In genomic region chr18:57004366-57005121, GRCh38 we compare ENCODE assay signal across 9 cellular contexts.
DNase-seq lines count a peak whose midpoint lies in the region; ATAC-seq and TF ChIP-seq lines count a peak whose summit lies in the region.
"Had no signal": no experiment of that assay in that cellular context is flagged by ENCODE, and none has a peak within 500 bp of the region (broad histone marks: within the 10 kb centered on the region; RNA-seq: fewer than 3 reads in every experiment).

No MANE protein-coding gene starts in this region.

- DNase-seq in activated CD8-positive, alpha-beta memory T cell treated with anti-CD3 and anti-CD28 coated beads, Interleukin-2, amount 10 ng/mL, durations not matched to agents 7 days and 5 days, result no peak
- no peak for DNase-seq in activated CD8-positive, alpha-beta memory T cell treated with anti-CD3 and anti-CD28 coated beads, Interleukin-2, amount 50 U/mL, for 48 hours
- DNase-seq in HFF-Myc (ENCODE audit: extremely low read depth, low read depth) (peak; percentile 41), MM.1S (peak; percentile 61), cardiac fibroblast (ENCODE audit: low read depth in 2 of 2) (peak; percentile 56 to 70), HuH-7.5 (ENCODE audit: low spot score) (no peak), sigmoid colon (no peak)

- CTCF ChIA-PET in activated CD8-positive, alpha-beta memory T cell treated with anti-CD3 and anti-CD28 coated beads, Interleukin-2, amount 10 ng/mL, durations not matched to agents 7 days and 5 days (lab: Charles Lee), result no interaction called here

- H3K4me1 Mint-ChIP-seq in activated CD8-positive, alpha-beta memory T cell treated with anti-CD3 and anti-CD28 coated beads, Interleukin-2, amount 10 ng/mL, durations not matched to agents 7 days and 5 days, result peaks cover 29% of the 10 kb centered on the region

- H3K36me3 ChIP-seq in MM.1S (replicated peaks; ENCODE audit: insufficient read depth, low read length) (no peaks in the 10 kb centered on the region), skeletal muscle satellite cell (ENCODE audit: insufficient read depth, low read length) (no peaks in the 10 kb centered on the region), sigmoid colon (no peaks in the 10 kb centered on the region)
- H3K36me3 ChIP-seq: cardiac muscle cell had no signal

- H3K9me3 ChIP-seq in MM.1S (replicated peaks; ENCODE audit: insufficient read depth, low read length), result no peaks in the 10 kb centered on the region
- no peaks in the 10 kb centered on the region for H3K9me3 ChIP-seq in skeletal muscle satellite cell (replicated peaks; ENCODE audit: low read length)
- H3K9me3 ChIP-seq in sigmoid colon, result no peaks in the 10 kb centered on the region

- H3K4me1 ChIP-seq in MM.1S (ENCODE audit: low read length) (peaks cover 26% of the 10 kb centered on the region), skeletal muscle satellite cell (ENCODE audit: control insufficient read depth, insufficient read depth, low read length) (peaks cover 29% of the 10 kb centered on the region), sigmoid colon (peaks cover 0 to 26% (median 13%) of the 10 kb centered on the region in 4 donors)

- no peak for TF ChIP-seq EP300 in sigmoid colon (IDR thresholded peaks at IDR 0.05)

- H3K27me3 Mint-ChIP-seq in activated CD8-positive, alpha-beta memory T cell treated with anti-CD3 and anti-CD28 coated beads, Interleukin-2, amount 10 ng/mL, durations not matched to agents 7 days and 5 days, result no peaks in the 10 kb centered on the region

- H4K20me1 ChIP-seq in MM.1S (ENCODE audit: insufficient read depth, low read length), result no peaks in the 10 kb centered on the region

- no peak overlapping the region for H3K4me3 Mint-ChIP-seq in activated CD8-positive, alpha-beta memory T cell treated with anti-CD3 and anti-CD28 coated beads, Interleukin-2, amount 10 ng/mL, durations not matched to agents 7 days and 5 days

- intact Hi-C loops in sigmoid colon (cut with DNase I), result no loop called here

- H3K27ac ChIP-seq in MM.1S (ENCODE audit: low read length) (peak overlapping the region; percentile 44; the same call in 1 of the 2 replicates), sigmoid colon (peak overlapping the region in 1 of 4 donors; percentile 12)
- H3K27ac ChIP-seq: cardiac muscle cell had no signal

- H3K27me3 ChIP-seq in MM.1S (replicated peaks; ENCODE audit: insufficient read depth, low read length) (no peaks in the 10 kb centered on the region), skeletal muscle satellite cell (ENCODE audit: control insufficient read depth, insufficient read depth, low read length) (no peaks in the 10 kb centered on the region), sigmoid colon (no peaks in the 10 kb centered on the region)
- H3K27me3 ChIP-seq: cardiac muscle cell had no signal

- 12 to 37% methylated on average over 5 of the region's 5 CpGs for WGBS in sigmoid colon, 2 donors

- H3K4me2 ChIP-seq in MM.1S (ENCODE audit: low read depth, low read length) (peak overlapping the region; percentile 15; the same call in 1 of the 2 replicates), skeletal muscle satellite cell (ENCODE audit: low read length) (peak overlapping the region; percentile 19)

- no peaks in the 10 kb centered on the region for H3K9me2 ChIP-seq in MM.1S (replicated peaks; ENCODE audit: insufficient read depth, low read length)

- peaks cover 10% of the 10 kb centered on the region for H3F3A ChIP-seq in MM.1S (ENCODE audit: insufficient read depth, low read length)

- H3K9ac ChIP-seq in MM.1S (ENCODE audit: low read length) (no peak overlapping the region), skeletal muscle satellite cell (ENCODE audit: low read depth, low read length) (no peak overlapping the region)

- ATAC-seq in activated CD8-positive, alpha-beta memory T cell treated with anti-CD3 and anti-CD28 coated beads, Interleukin-2, amount 10 ng/mL, durations not matched to agents 7 days and 5 days, result peak; percentile 95

- peaks cover 6% of the 10 kb centered on the region for H3K36me3 Mint-ChIP-seq in activated CD8-positive, alpha-beta memory T cell treated with anti-CD3 and anti-CD28 coated beads, Interleukin-2, amount 10 ng/mL, durations not matched to agents 7 days and 5 days

- H2AFZ ChIP-seq in MM.1S (ENCODE audit: low read length), result 0 out of 2 replicates have a peak overlapping the region, but pooled peaks have one; percentile 3

- no peak for TF ChIP-seq POLR2A in sigmoid colon (IDR thresholded peaks at IDR 0.05)

- TF ChIP-seq CTCF in HFF-Myc (IDR thresholded peaks at IDR 0.05; ENCODE audit: low read depth, low read length, missing control alignments), result no peak
- no peak for TF ChIP-seq CTCF in MM.1S (IDR thresholded peaks at IDR 0.05; ENCODE audit: low read length)
- no peak for TF ChIP-seq CTCF in cardiac fibroblast (IDR thresholded peaks at IDR 0.05; ENCODE audit: low read depth, low read length)
- TF ChIP-seq CTCF in sigmoid colon (IDR thresholded peaks at IDR 0.05), result no peak

- no peak overlapping the region for H3K4me3 ChIP-seq in HFF-Myc (replicated peaks; ENCODE audit: low read depth, low read length)
- H3K4me3 ChIP-seq in MM.1S (ENCODE audit: low read length), result no peak overlapping the region
- H3K4me3 ChIP-seq in cardiac fibroblast (replicated peaks in 1 of 2; ENCODE audit: low read depth in 2 of 2, low read length in 2 of 2), result no peak overlapping the region
- no peak overlapping the region for H3K4me3 ChIP-seq in skeletal muscle satellite cell (ENCODE audit: low read length)
- no peak overlapping the region for H3K4me3 ChIP-seq in sigmoid colon
- H3K4me3 ChIP-seq: cardiac muscle cell had no signal

- H3K27ac Mint-ChIP-seq in activated CD8-positive, alpha-beta memory T cell treated with anti-CD3 and anti-CD28 coated beads, Interleukin-2, amount 10 ng/mL, durations not matched to agents 7 days and 5 days, result peak overlapping the region; percentile 80

- no peaks in the 10 kb centered on the region for H3K79me2 ChIP-seq in MM.1S (ENCODE audit: low read length)

- H3K9me3 Mint-ChIP-seq in activated CD8-positive, alpha-beta memory T cell treated with anti-CD3 and anti-CD28 coated beads, Interleukin-2, amount 10 ng/mL, durations not matched to agents 7 days and 5 days (ENCODE audit: low read depth), result no peaks in the 10 kb centered on the region

Comparison
In these comparisons a context has a peak if more than half of its experiments do, and no peak if none do; other contexts are left out.
1. DNase-seq: peak in HFF-Myc (single experiment), MM.1S (single experiment) and cardiac fibroblast (2 of 2); none in activated CD8-positive, alpha-beta memory T cell treated with anti-CD3 and anti-CD28 coated beads, Interleukin-2, amount 10 ng/mL, durations not matched to agents 7 days and 5 days (single experiment), activated CD8-positive, alpha-beta memory T cell treated with anti-CD3 and anti-CD28 coated beads, Interleukin-2, amount 50 U/mL, for 48 hours (single experiment), HuH-7.5 (single experiment) and sigmoid colon (single experiment).